Comparison of ENCODE assay signal across 1 cellular context in the genomic region with DNA sequence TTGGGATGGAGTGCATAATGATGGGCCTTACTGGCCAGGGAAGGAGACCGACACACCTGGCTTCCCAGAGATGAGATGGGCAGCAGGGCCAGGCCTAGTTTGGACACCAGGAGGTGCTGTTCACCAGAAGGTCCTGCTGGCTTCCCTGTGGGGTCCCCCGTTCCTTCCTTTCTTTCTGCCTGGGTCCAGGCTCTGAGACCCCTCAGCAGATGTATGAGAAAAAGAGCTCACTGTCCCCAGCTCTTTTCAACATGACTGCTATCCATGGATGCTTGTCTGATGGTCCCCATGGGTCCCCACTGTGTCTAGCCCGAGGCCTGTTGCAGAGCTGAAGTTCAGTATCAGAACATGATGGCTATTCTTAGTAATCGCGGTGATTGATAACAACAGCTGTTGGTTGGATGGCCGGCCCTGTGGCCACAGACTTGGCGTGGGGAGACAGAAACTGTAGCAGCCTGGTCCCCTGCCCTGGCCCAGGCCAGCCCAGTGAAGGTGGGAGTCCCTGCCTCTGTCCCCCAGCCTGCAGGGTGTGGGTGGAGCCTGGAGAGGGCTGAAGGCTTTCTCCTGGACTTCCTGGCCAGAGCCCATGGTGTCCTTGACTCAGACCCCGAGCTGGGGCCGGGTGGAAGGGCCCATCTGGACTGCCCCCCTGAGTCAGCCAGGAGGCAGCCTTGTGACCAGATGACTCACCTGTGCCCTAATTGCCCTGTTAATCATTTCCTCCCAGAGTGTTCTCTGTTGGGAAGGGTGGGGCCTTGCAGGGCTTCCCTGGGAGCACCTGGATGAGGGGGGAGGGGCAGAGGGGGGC.
A peak's percentile ranks its signal among the peaks of the same experiment; 100 is the strongest.
TF ChIP-seq lines count a peak whose summit lies in the region.

No MANE protein-coding gene starts in this region.

TF ChIP-seq in K562, 482 proteins besides CTCF, POLR2A, EP300 and RAD21 (continued from another document and continues in another):
- TF ChIP-seq, protein P1, sequence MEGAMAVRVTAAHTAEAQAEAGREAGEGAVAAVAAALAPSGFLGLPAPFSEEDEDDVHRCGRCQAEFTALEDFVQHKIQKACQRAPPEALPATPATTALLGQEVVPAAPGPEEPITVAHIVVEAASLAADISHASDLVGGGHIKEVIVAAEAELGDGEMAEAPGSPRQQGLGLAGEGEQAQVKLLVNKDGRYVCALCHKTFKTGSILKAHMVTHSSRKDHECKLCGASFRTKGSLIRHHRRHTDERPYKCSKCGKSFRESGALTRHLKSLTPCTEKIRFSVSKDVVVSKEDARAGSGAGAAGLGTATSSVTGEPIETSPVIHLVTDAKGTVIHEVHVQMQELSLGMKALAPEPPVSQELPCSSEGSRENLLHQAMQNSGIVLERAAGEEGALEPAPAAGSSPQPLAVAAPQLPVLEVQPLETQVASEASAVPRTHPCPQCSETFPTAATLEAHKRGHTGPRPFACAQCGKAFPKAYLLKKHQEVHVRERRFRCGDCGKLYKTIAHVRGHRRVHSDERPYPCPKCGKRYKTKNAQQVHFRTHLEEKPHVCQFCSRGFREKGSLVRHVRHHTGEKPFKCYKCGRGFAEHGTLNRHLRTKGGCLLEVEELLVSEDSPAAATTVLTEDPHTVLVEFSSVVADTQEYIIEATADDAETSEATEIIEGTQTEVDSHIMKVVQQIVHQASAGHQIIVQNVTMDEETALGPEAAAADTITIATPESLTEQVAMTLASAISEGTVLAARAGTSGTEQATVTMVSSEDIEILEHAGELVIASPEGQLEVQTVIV (CRISPR knock-in tag; IDR thresholded peaks at IDR 0.05; ENCODE audit: borderline replicate concordance): no peak
- no peak for TF ChIP-seq ZNF696 (CRISPR knock-in tag; conservative IDR thresholded peaks at IDR 0.05)
- TF ChIP-seq, protein P2, sequence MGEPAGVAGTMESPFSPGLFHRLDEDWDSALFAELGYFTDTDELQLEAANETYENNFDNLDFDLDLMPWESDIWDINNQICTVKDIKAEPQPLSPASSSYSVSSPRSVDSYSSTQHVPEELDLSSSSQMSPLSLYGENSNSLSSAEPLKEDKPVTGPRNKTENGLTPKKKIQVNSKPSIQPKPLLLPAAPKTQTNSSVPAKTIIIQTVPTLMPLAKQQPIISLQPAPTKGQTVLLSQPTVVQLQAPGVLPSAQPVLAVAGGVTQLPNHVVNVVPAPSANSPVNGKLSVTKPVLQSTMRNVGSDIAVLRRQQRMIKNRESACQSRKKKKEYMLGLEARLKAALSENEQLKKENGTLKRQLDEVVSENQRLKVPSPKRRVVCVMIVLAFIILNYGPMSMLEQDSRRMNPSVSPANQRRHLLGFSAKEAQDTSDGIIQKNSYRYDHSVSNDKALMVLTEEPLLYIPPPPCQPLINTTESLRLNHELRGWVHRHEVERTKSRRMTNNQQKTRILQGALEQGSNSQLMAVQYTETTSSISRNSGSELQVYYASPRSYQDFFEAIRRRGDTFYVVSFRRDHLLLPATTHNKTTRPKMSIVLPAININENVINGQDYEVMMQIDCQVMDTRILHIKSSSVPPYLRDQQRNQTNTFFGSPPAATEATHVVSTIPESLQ (CRISPR knock-in tag; IDR thresholded peaks at IDR 0.05): no peak
- no peak for TF ChIP-seq ZNF217 (CRISPR knock-in tag; IDR thresholded peaks at IDR 0.05)
- TF ChIP-seq RFX7 (CRISPR knock-in tag; IDR thresholded peaks at IDR 0.05): no peak
- TF ChIP-seq, protein P3, sequence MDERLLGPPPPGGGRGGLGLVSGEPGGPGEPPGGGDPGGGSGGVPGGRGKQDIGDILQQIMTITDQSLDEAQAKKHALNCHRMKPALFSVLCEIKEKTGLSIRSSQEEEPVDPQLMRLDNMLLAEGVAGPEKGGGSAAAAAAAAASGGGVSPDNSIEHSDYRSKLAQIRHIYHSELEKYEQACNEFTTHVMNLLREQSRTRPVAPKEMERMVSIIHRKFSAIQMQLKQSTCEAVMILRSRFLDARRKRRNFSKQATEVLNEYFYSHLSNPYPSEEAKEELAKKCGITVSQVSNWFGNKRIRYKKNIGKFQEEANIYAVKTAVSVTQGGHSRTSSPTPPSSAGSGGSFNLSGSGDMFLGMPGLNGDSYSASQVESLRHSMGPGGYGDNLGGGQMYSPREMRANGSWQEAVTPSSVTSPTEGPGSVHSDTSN (CRISPR knock-in tag; IDR thresholded peaks at IDR 0.05; ENCODE audit: low read depth): no peak
- TF ChIP-seq, protein P3 (tag; conservative IDR thresholded peaks at IDR 0.05; ENCODE audit: low read depth): no peak
- no peak for TF ChIP-seq ZSCAN29 (IDR thresholded peaks at IDR 0.05)
- TF ChIP-seq NCOR1 (IDR thresholded peaks at IDR 0.05): no peak
- 0 out of 2 replicates have a peak, but pooled peaks have one; percentile 80 for TF ChIP-seq MEF2D (tag; conservative IDR thresholded peaks at IDR 0.05; ENCODE audit: low read depth)
- TF ChIP-seq, protein P4, sequence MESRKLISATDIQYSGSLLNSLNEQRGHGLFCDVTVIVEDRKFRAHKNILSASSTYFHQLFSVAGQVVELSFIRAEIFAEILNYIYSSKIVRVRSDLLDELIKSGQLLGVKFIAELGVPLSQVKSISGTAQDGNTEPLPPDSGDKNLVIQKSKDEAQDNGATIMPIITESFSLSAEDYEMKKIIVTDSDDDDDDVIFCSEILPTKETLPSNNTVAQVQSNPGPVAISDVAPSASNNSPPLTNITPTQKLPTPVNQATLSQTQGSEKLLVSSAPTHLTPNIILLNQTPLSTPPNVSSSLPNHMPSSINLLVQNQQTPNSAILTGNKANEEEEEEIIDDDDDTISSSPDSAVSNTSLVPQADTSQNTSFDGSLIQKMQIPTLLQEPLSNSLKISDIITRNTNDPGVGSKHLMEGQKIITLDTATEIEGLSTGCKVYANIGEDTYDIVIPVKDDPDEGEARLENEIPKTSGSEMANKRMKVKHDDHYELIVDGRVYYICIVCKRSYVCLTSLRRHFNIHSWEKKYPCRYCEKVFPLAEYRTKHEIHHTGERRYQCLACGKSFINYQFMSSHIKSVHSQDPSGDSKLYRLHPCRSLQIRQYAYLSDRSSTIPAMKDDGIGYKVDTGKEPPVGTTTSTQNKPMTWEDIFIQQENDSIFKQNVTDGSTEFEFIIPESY (CRISPR knock-in tag; IDR thresholded peaks at IDR 0.05): no peak
- TF ChIP-seq CREB1 (IDR thresholded peaks at IDR 0.05): no peak
- TF ChIP-seq CREB1 (CRISPR knock-in tag; IDR thresholded peaks at IDR 0.05): no peak; the same call in 1 of the 2 replicates
- no peak for TF ChIP-seq RBM39 (optimal IDR thresholded peaks at IDR 0.05; ENCODE audit: low read depth, low read length)
- TF ChIP-seq HDGF (IDR thresholded peaks at IDR 0.05): 0 out of 2 replicates have a peak, but pooled peaks have one; percentile 89
- no peak for TF ChIP-seq ZNF174 (CRISPR knock-in tag; IDR thresholded peaks at IDR 0.05)
- TF ChIP-seq PHF20 (IDR thresholded peaks at IDR 0.05; ENCODE audit: partially characterized antibody): no peak
- TF ChIP-seq, protein P5, sequence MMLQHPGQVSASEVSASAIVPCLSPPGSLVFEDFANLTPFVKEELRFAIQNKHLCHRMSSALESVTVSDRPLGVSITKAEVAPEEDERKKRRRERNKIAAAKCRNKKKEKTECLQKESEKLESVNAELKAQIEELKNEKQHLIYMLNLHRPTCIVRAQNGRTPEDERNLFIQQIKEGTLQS (IDR thresholded peaks at IDR 0.05): peak; percentile 94
- TF ChIP-seq, protein P5 (CRISPR knock-in tag; conservative IDR thresholded peaks at IDR 0.05): no peak
- no peak for TF ChIP-seq KLF16 (IDR thresholded peaks at IDR 0.05)
- TF ChIP-seq SRF (CRISPR knock-in tag; IDR thresholded peaks at IDR 0.05): peak in 1 of 2 experiments; percentile 27; a peak in 1 of 4 replicates
- TF ChIP-seq ZNF12 (CRISPR knock-in tag; IDR thresholded peaks at IDR 0.05): 0 out of 2 replicates have a peak, but pooled peaks have one; percentile 9
- 0 out of 2 replicates have a peak, but pooled peaks have one; percentile 44 for TF ChIP-seq MTA3 (IDR thresholded peaks at IDR 0.05; ENCODE audit: borderline replicate concordance)
- TF ChIP-seq, protein P6, sequence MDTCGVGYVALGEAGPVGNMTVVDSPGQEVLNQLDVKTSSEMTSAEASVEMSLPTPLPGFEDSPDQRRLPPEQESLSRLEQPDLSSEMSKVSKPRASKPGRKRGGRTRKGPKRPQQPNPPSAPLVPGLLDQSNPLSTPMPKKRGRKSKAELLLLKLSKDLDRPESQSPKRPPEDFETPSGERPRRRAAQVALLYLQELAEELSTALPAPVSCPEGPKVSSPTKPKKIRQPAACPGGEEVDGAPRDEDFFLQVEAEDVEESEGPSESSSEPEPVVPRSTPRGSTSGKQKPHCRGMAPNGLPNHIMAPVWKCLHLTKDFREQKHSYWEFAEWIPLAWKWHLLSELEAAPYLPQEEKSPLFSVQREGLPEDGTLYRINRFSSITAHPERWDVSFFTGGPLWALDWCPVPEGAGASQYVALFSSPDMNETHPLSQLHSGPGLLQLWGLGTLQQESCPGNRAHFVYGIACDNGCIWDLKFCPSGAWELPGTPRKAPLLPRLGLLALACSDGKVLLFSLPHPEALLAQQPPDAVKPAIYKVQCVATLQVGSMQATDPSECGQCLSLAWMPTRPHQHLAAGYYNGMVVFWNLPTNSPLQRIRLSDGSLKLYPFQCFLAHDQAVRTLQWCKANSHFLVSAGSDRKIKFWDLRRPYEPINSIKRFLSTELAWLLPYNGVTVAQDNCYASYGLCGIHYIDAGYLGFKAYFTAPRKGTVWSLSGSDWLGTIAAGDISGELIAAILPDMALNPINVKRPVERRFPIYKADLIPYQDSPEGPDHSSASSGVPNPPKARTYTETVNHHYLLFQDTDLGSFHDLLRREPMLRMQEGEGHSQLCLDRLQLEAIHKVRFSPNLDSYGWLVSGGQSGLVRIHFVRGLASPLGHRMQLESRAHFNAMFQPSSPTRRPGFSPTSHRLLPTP (IDR thresholded peaks at IDR 0.05; ENCODE audit: borderline replicate concordance, extremely low read depth, insufficient read length): no peak
- TF ChIP-seq TRIM24 (IDR thresholded peaks at IDR 0.05): peak; percentile 46 to 63; a peak in 3 of 4 replicates
- peak; percentile 64 for TF ChIP-seq HDAC2 (IDR thresholded peaks at IDR 0.05)
- TF ChIP-seq ZNF175 (CRISPR knock-in tag; IDR thresholded peaks at IDR 0.05; ENCODE audit: low read depth): peak; percentile 32; the same call in 1 of the 2 replicates
- TF ChIP-seq, protein P7, sequence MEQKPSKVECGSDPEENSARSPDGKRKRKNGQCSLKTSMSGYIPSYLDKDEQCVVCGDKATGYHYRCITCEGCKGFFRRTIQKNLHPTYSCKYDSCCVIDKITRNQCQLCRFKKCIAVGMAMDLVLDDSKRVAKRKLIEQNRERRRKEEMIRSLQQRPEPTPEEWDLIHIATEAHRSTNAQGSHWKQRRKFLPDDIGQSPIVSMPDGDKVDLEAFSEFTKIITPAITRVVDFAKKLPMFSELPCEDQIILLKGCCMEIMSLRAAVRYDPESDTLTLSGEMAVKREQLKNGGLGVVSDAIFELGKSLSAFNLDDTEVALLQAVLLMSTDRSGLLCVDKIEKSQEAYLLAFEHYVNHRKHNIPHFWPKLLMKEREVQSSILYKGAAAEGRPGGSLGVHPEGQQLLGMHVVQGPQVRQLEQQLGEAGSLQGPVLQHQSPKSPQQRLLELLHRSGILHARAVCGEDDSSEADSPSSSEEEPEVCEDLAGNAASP (IDR thresholded peaks at IDR 0.05): no peak
- TF ChIP-seq CAMTA2 (CRISPR knock-in tag; conservative IDR thresholded peaks at IDR 0.05): no peak
- TF ChIP-seq, protein P8, sequence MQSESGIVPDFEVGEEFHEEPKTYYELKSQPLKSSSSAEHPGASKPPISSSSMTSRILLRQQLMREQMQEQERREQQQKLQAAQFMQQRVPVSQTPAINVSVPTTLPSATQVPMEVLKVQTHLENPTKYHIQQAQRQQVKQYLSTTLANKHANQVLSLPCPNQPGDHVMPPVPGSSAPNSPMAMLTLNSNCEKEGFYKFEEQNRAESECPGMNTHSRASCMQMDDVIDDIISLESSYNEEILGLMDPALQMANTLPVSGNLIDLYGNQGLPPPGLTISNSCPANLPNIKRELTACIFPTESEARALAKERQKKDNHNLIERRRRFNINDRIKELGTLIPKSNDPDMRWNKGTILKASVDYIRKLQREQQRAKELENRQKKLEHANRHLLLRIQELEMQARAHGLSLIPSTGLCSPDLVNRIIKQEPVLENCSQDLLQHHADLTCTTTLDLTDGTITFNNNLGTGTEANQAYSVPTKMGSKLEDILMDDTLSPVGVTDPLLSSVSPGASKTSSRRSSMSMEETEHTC (IDR thresholded peaks at IDR 0.05): peak; percentile 71
- no peak for TF ChIP-seq ZNF23 (CRISPR knock-in tag; IDR thresholded peaks at IDR 0.05)
- TF ChIP-seq, protein P9, sequence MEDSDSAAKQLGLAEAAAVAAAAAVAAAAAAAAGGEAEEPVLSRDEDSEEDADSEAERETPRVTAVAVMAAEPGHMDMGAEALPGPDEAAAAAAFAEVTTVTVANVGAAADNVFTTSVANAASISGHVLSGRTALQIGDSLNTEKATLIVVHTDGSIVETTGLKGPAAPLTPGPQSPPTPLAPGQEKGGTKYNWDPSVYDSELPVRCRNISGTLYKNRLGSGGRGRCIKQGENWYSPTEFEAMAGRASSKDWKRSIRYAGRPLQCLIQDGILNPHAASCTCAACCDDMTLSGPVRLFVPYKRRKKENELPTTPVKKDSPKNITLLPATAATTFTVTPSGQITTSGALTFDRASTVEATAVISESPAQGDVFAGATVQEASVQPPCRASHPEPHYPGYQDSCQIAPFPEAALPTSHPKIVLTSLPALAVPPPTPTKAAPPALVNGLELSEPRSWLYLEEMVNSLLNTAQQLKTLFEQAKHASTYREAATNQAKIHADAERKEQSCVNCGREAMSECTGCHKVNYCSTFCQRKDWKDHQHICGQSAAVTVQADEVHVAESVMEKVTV (CRISPR knock-in tag; IDR thresholded peaks at IDR 0.05): peak; percentile 85
- TF ChIP-seq CHCHD3 (CRISPR knock-in tag; IDR thresholded peaks at IDR 0.05): no peak
- no peak for TF ChIP-seq CHD4 (IDR thresholded peaks at IDR 0.05; ENCODE audit: insufficient read depth, insufficient replicate concordance, low read depth, low read length, poor library complexity, severe bottlenecking)
- no peak for TF ChIP-seq SRSF3 (IDR thresholded peaks at IDR 0.05; ENCODE audit: insufficient read depth, low read length)
- no peak for TF ChIP-seq ZNF586 (CRISPR knock-in tag; conservative IDR thresholded peaks at IDR 0.05)
- TF ChIP-seq ZNF644 (tag; IDR thresholded peaks at IDR 0.05; ENCODE audit: low read depth): no peak
- no peak for TF ChIP-seq SMAD3 (CRISPR knock-in tag; conservative IDR thresholded peaks at IDR 0.05)
- TF ChIP-seq ZNF184 (CRISPR knock-in tag; IDR thresholded peaks at IDR 0.05): no peak
- no peak for TF ChIP-seq RFX5 (IDR thresholded peaks at IDR 0.05; ENCODE audit: low read depth, low read length)
- no peak for TF ChIP-seq EWSR1 (IDR thresholded peaks at IDR 0.05; ENCODE audit: borderline replicate concordance, low read depth, partially characterized antibody)
